In the genomic region with DNA sequence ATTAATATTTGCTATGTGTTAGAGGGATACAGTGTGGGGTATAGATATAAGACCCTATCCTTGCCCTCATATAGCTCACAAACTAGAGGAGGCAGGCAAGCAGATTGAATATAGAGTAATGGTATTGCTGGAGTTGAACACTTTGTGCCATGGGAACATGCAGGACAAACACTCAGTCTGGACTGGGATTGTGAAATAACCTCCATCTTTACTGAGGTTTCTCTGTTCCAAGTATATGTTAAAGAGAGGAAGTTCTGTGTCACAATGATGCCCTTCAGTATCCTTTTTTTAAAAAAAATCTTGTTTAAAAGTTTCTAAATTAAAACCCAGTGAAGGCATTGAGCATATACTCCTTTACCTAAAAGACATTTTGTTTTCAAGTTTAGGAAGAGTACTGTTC, we compare ENCODE assay signal across 20 cellular contexts. TPM values are rescaled to one million over a fixed set of nuclear protein-coding genes. Genes with fewer than 3 reads are reported as not detected.
"Had no signal": no experiment of that assay in that cellular context is flagged by ENCODE, and none has a peak within 500 bp of the region (broad histone marks: within the 10 kb centered on the region; RNA-seq: fewer than 3 reads in every experiment).

No MANE protein-coding gene starts in this region.

- H3K27me3 ChIP-seq: colonic mucosa, neutrophil had no signal

- H3K27ac Mint-ChIP-seq: activated B cell treated with CpG ODN at 0.5 μM for 24 hours; activated CD8-positive, alpha-beta T cell treated with anti-CD3 and anti-CD28 coated beads for 36 hours; activated naive CD4-positive, alpha-beta T cell treated with anti-CD3 and anti-CD28 coated beads, Interleukin-2, amount 50 U/mL, for 72 hours; natural killer cell; stimulated activated effector memory CD8-positive, alpha-beta T cell treated with anti-CD3 and anti-CD28 coated beads, Interleukin-12 subunit alpha, Interleukin-12 subunit beta, amount 100 ng/mL, for 72 hours had no signal

- H3K27ac ChIP-seq: colonic mucosa, neutrophil, parathyroid adenoma, thoracic aorta had no signal

- H3K4me1 Mint-ChIP-seq: activated B cell treated with CpG ODN at 0.5 μM for 24 hours; natural killer cell; stimulated activated effector memory CD8-positive, alpha-beta T cell treated with anti-CD3 and anti-CD28 coated beads, Interleukin-12 subunit alpha, Interleukin-12 subunit beta, amount 100 ng/mL, for 72 hours had no signal

- H3K36me3 ChIP-seq: colonic mucosa, neutrophil, thoracic aorta had no signal

- H3K4me3 Mint-ChIP-seq: activated B cell treated with CpG ODN at 0.5 μM for 24 hours; activated CD8-positive, alpha-beta T cell treated with anti-CD3 and anti-CD28 coated beads for 36 hours; activated T-cell treated with anti-CD3 and anti-CD28 coated beads, Interleukin-2, amount 50 U/mL, for 4 hours; natural killer cell; stimulated activated effector memory CD8-positive, alpha-beta T cell treated with anti-CD3 and anti-CD28 coated beads, Interleukin-12 subunit alpha, Interleukin-12 subunit beta, amount 100 ng/mL, for 72 hours had no signal

- H3K36me3 Mint-ChIP-seq: activated naive CD4-positive, alpha-beta T cell treated with anti-CD3 and anti-CD28 coated beads, Interleukin-2, amount 50 U/mL, for 72 hours; natural killer cell; stimulated activated effector memory CD8-positive, alpha-beta T cell treated with anti-CD3 and anti-CD28 coated beads, Interleukin-12 subunit alpha, Interleukin-12 subunit beta, amount 100 ng/mL, for 72 hours had no signal

- H3K4me3 ChIP-seq: colonic mucosa, thoracic aorta had no signal

- H3K9me3 Mint-ChIP-seq: activated B cell treated with CpG ODN at 0.5 μM for 24 hours; activated CD8-positive, alpha-beta T cell treated with anti-CD3 and anti-CD28 coated beads for 36 hours; activated naive CD4-positive, alpha-beta T cell treated with anti-CD3 and anti-CD28 coated beads, Interleukin-2, amount 50 U/mL, for 72 hours; activated T-cell treated with anti-CD3 and anti-CD28 coated beads, Interleukin-2, amount 50 U/mL, for 4 hours; natural killer cell; stimulated activated effector memory CD8-positive, alpha-beta T cell treated with anti-CD3 and anti-CD28 coated beads, Interleukin-12 subunit alpha, Interleukin-12 subunit beta, amount 100 ng/mL, for 72 hours had no signal

- H3K79me2 ChIP-seq: parathyroid adenoma had no signal

- H2AFZ ChIP-seq: parathyroid adenoma had no signal

- ATAC-seq: activated CD8-positive, alpha-beta T cell treated with anti-CD3 and anti-CD28 coated beads for 36 hours; activated naive CD4-positive, alpha-beta T cell treated with anti-CD3 and anti-CD28 coated beads, Interleukin-2, amount 50 U/mL, for 72 hours; activated T-cell treated with anti-CD3 and anti-CD28 coated beads, Interleukin-2, amount 50 U/mL, for 4 hours; natural killer cell; stimulated activated effector memory CD8-positive, alpha-beta T cell treated with anti-CD3 and anti-CD28 coated beads, Interleukin-12 subunit alpha, Interleukin-12 subunit beta, amount 100 ng/mL, for 72 hours had no signal

- H3K9ac ChIP-seq: parathyroid adenoma had no signal

- H3K9me3 ChIP-seq: colonic mucosa, neutrophil, thoracic aorta had no signal

- DNase-seq: activated B cell treated with CpG ODN at 0.5 μM for 24 hours; activated CD4-positive, alpha-beta T cell treated with anti-CD3 and anti-CD28 coated beads for 48 hours; activated CD8-positive, alpha-beta T cell treated with anti-CD3 and anti-CD28 coated beads for 36 hours; activated effector memory CD4-positive, alpha-beta T cell treated with Interleukin-2 at 50 U/mL for 16 hours; activated T-cell treated with anti-CD3 and anti-CD28 coated beads, Interleukin-2, amount 50 U/mL, for 4 hours; amniotic stem cell; caudate nucleus; colonic mucosa; hippocampal formation; mesenchymal stem cell; natural killer cell had no signal

- H3K4me1 ChIP-seq: colonic mucosa, parathyroid adenoma had no signal

RNA-seq across cellular contexts. Expression of gene FABP2, which starts 8.7 kb away (rescaled TPM):
- total RNA-seq: activated B cell treated with CpG ODN at 0.5 μM for 24 hours; activated CD8-positive, alpha-beta T cell treated with anti-CD3 and anti-CD28 coated beads for 36 hours; activated naive CD4-positive, alpha-beta T cell treated with anti-CD3 and anti-CD28 coated beads, Interleukin-2, amount 50 U/mL, for 72 hours; activated T-cell treated with anti-CD3 and anti-CD28 coated beads, Interleukin-2, amount 50 U/mL, for 4 hours; kidney epithelial cell; natural killer cell; thoracic aorta; ureter had no signal
- polyA plus RNA-seq: esophagus, liver had no signal
